11 cellular contexts compared by ENCODE assay signal in the genomic region with DNA sequence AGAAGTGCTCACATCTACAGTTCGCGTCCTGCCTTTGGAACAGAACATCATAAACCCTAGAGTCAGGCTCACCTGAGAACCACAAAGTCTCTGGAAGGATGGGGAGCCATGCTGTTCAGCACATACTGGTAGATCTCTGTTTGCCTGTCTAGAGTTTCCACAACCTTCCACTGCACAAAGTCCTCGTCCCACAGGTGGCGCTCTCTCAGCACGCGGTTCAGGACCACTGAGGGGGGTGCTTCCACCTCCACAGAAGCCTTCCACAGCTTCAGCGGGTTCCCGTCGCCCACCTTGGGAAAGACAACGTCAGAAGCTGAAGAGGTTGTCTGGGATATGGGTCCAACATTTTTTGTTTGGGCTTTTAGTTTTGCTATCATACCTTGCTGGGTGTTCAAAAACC.
DNase-seq lines count a peak whose midpoint lies in the region; ATAC-seq, FAIRE-seq and TF ChIP-seq lines count a peak whose summit lies in the region.
"Had no signal": no experiment of that assay in that cellular context is flagged by ENCODE, and none has a peak within 500 bp of the region (broad histone marks: within the 10 kb centered on the region; RNA-seq: fewer than 3 reads in every experiment).

No MANE protein-coding gene starts in this region.

- H3K4me1 Mint-ChIP-seq in H9 (no peaks in the 10 kb centered on the region), neural crest cell (no peaks in the 10 kb centered on the region)
- H3K4me1 Mint-ChIP-seq: activated CD4-positive, alpha-beta T cell treated with anti-CD3 and anti-CD28 coated beads, Interleukin-2, amount 10 ng/mL, durations not matched to agents 7 days and 5 days had no signal

- H3K27ac ChIP-seq in H9 (ENCODE audit: insufficient read length, low read depth, low read length) (no peak overlapping the region), GM12878 (ENCODE audit: control insufficient read depth, insufficient read depth) (peak overlapping the region; percentile 91), Peyer's patch (peak overlapping the region in 1 of 4 donors; percentile 53)

- in situ Hi-C loops in GM12878 (cut with MboI): no loop called here

- H3K23ac ChIP-seq in H9 (ENCODE audit: insufficient read length, low read depth, low read length): no peak overlapping the region

- H3K27me3 ChIP-seq in H9 (ENCODE audit: insufficient read depth, low read length) (0 out of 2 replicates have a peak, but pooled peaks cover 2% of the 10 kb centered on the region), GM12878 (replicated peaks in 1 of 2; ENCODE audit: control insufficient read depth in 2 of 2, insufficient read depth in 2 of 2, low read length in 1 of 2) (no peaks in the 10 kb centered on the region), Peyer's patch (no peaks in the 10 kb centered on the region)

- H3K36me3 Mint-ChIP-seq in H9 (ENCODE audit: insufficient read depth in 1 of 3, low read depth in 3 of 3) (peaks cover 0 to 7% (median 0%) of the 10 kb centered on the region in 3 experiments; a peak in 2 of 7 replicates), neural crest cell (ENCODE audit: low read depth) (peaks cover 36% of the 10 kb centered on the region)
- H3K36me3 Mint-ChIP-seq: naive B cell had no signal

- no peaks in the 10 kb centered on the region for H3K23me2 ChIP-seq in H9 (ENCODE audit: insufficient read length, low read depth, low read length, poor library complexity, severe bottlenecking)

- H2BK12ac ChIP-seq in H9 (ENCODE audit: insufficient read length, low read depth, low read length): no peak overlapping the region

- RAD21 ChIA-PET in GM12878 (lab: Charles Lee; ENCODE audit: unreplicated experiment): interaction anchor here (1.0 to 6.9 kb wide), 21 partner anchors 10 to 619 kb away, joined by 3 to 80 read pairs (median 6); no protein-coding TSS in a partner anchor

- no peaks in the 10 kb centered on the region for H4K20me1 ChIP-seq in H9 (ENCODE audit: control insufficient read depth, insufficient read depth, insufficient read length)
- H4K20me1 ChIP-seq in GM12878 (ENCODE audit: control insufficient read depth, insufficient read depth): no peaks in the 10 kb centered on the region

- no peaks in the 10 kb centered on the region for H3K9me3 Mint-ChIP-seq in H9
- H3K9me3 Mint-ChIP-seq in neural crest cell: no peaks in the 10 kb centered on the region
- H3K9me3 Mint-ChIP-seq: activated CD4-positive, alpha-beta T cell treated with anti-CD3 and anti-CD28 coated beads, Interleukin-2, amount 10 ng/mL, durations not matched to agents 7 days and 5 days had no signal

- H3K4me1 ChIP-seq in H9 (ENCODE audit: insufficient read depth, low read length) (no peaks in the 10 kb centered on the region), GM12878 (ENCODE audit: control insufficient read depth, insufficient read depth, low read length) (peaks cover 60% of the 10 kb centered on the region), Peyer's patch (peaks cover 0 to 34% (median 8%) of the 10 kb centered on the region in 4 donors)

- no peaks in the 10 kb centered on the region for H3K79me2 ChIP-seq in H9 (ENCODE audit: insufficient read depth, low read length)
- peaks cover 3% of the 10 kb centered on the region for H3K79me2 ChIP-seq in GM12878 (ENCODE audit: control insufficient read depth, insufficient read depth, low read length)

- peaks cover 8 to 29% of the 10 kb centered on the region in 2 experiments for H3K36me3 ChIP-seq in GM12878 (ENCODE audit: control insufficient read depth in 2 of 2, insufficient read depth in 2 of 2, low read length in 1 of 2)
- peaks cover 0 to 40% (median 0%) of the 10 kb centered on the region in 3 donors for H3K36me3 ChIP-seq in Peyer's patch

- DNase-seq in GM10248 (ENCODE audit: extremely low spot score) (peak; percentile 50), H9 (peak; percentile 52), GM12878 (ENCODE audit: low read depth, low spot score) (no peak), neural crest cell (ENCODE audit: low read depth, low spot score) (no peak), NCI-H1105 treated with DMSO at 0.1 percent for 48 hours (lab: John Stamatoyannopoulos, UW) (no peak), MV-4-11 (lab: John Stamatoyannopoulos, UW) (no peak), Peyer's patch (no peak)
- DNase-seq: activated CD4-positive, alpha-beta T cell treated with anti-CD3 and anti-CD28 coated beads, Interleukin-2, amount 10 ng/mL, durations not matched to agents 7 days and 5 days; naive B cell had no signal

- peak; percentile 70 for FAIRE-seq in GM12878 (lab: Jason Lieb, UNC)
- FAIRE-seq: colon had no signal

- no peaks in the 10 kb centered on the region for H3K79me1 ChIP-seq in H9 (ENCODE audit: insufficient read depth, low read depth, low read length, poor library complexity, severe bottlenecking)

- no peak overlapping the region for H2AK5ac ChIP-seq in H9 (ENCODE audit: insufficient read length, low read length)

- TF ChIP-seq RAD21 in GM12878 (IDR thresholded peaks at IDR 0.05; ENCODE audit: insufficient read depth, low read depth, low read length): peak; percentile 60

- ATAC-seq in GM12878 (peak; percentile 73), GM18517 (IDR thresholded peaks at IDR 0.05; ENCODE audit: unreplicated experiment) (no peak)

- H4K5ac ChIP-seq in H9 (ENCODE audit: insufficient read length, low read depth, low read length): no peak overlapping the region

- H3K27me3 Mint-ChIP-seq in H9 (ENCODE audit: low read depth) (no peaks in the 10 kb centered on the region), neural crest cell (ENCODE audit: low read depth) (no peaks in the 10 kb centered on the region)

- WGBS in H9 (ENCODE audit: extremely low coverage, insufficient read length, low lambda C conversion rate): no CpG with 5 or more reads among the region's 10 CpGs
- WGBS in GM12878 (ENCODE audit: insufficient coverage, insufficient replicate concordance, low lambda C conversion rate, missing lambda C conversion rate): 0% methylated on average over 10 of the region's 10 CpGs

- POLR2A ChIA-PET in GM10248 (lab: Yijun Ruan, JAX) (no interaction called here), GM12878 (lab: Charles Lee) (interaction anchor here (1.0 to 7.2 kb wide), 9 partner anchors 36 to 95 kb away, joined by 3 to 62 read pairs (median 4); no protein-coding TSS in a partner anchor)

- H2BK120ac ChIP-seq in H9 (ENCODE audit: low read depth, low read length, poor library complexity, severe bottlenecking): no peak overlapping the region

- H2AFZ ChIP-seq in H9 (ENCODE audit: low read length): no peak overlapping the region
- peak overlapping the region; percentile 88 for H2AFZ ChIP-seq in GM12878 (ENCODE audit: control insufficient read depth, low read depth, low read length)

- no peak overlapping the region for H2BK20ac ChIP-seq in H9 (ENCODE audit: low read depth, low read length, poor library complexity, severe bottlenecking)

- SMC1A ChIA-PET in GM12878 (lab: Charles Lee; ENCODE audit: uncharacterized antibody, unreplicated experiment): interaction anchor here (0.8 to 7.6 kb wide), 24 partner anchors 10 to 614 kb away, joined by 3 to 95 read pairs (median 6); no protein-coding TSS in a partner anchor

- H4K91ac ChIP-seq in H9 (ENCODE audit: insufficient read length, low read depth, low read length): no peak overlapping the region

- no peak overlapping the region; a peak in 1 of 7 replicates for H3K27ac Mint-ChIP-seq in H9
- no peak overlapping the region for H3K27ac Mint-ChIP-seq in neural crest cell (ENCODE audit: unreplicated experiment)
- H3K27ac Mint-ChIP-seq: activated CD4-positive, alpha-beta T cell treated with anti-CD3 and anti-CD28 coated beads, Interleukin-2, amount 10 ng/mL, durations not matched to agents 7 days and 5 days had no signal

- TF ChIP-seq CTCF in GM10248 (IDR thresholded peaks at IDR 0.05; ENCODE audit: control extremely low read depth, extremely low read depth, low read depth, missing control alignments) (peak; percentile 44), H9 (conservative IDR thresholded peaks at IDR 0.05) (peak; percentile 67), GM12878 (IDR thresholded peaks at IDR 0.05 in 2 of 3, conservative IDR thresholded peaks at IDR 0.05 in 1 of 3; ENCODE audit: control insufficient read depth in 2 of 3, extremely low read depth in 1 of 3, insufficient read depth in 1 of 3, low read depth in 3 of 3, low read length in 3 of 3) (peak; percentile 69 to 76 (median 75)), neural crest cell (conservative IDR thresholded peaks at IDR 0.05) (peak; percentile 20), Peyer's patch (IDR thresholded peaks at IDR 0.05) (no peak)

- peak; percentile 50 for TF ChIP-seq POLR2A in GM12878 (IDR thresholded peaks at IDR 0.05; ENCODE audit: low read depth, low read length)
- TF ChIP-seq POLR2A in Peyer's patch (IDR thresholded peaks at IDR 0.05): no peak

- H3K14ac ChIP-seq in H9 (ENCODE audit: insufficient read depth, low read length): no peak overlapping the region

- H3K4ac ChIP-seq in H9 (ENCODE audit: low read depth, low read length): no peak overlapping the region

- H4K8ac ChIP-seq in H9 (replicated peaks; ENCODE audit: insufficient read length, low read depth, low read length): no peak overlapping the region

- no peak overlapping the region for H3K56ac ChIP-seq in H9 (ENCODE audit: insufficient read length, low read depth, low read length)

- intact Hi-C loops in GM12878 (cut with micrococcal nuclease; ENCODE audit: unreplicated experiment): loop anchor here (2.0 to 10.0 kb wide), 4 partner anchors 37 to 432 kb away; no protein-coding TSS in a partner anchor

- H3K4me3 ChIP-seq in GM12878 (peak overlapping the region; percentile 24; the same call in 1 of the 2 replicates), Peyer's patch (no peak overlapping the region)

- no peak overlapping the region for H3K4me2 ChIP-seq in H9 (ENCODE audit: insufficient read depth, insufficient read length, low read length)
- peak overlapping the region; percentile 90 for H3K4me2 ChIP-seq in GM12878 (ENCODE audit: control insufficient read depth, insufficient read depth)

- H3K9me3 ChIP-seq in H9 (ENCODE audit: control insufficient read depth, low read depth, low read length) (no peaks in the 10 kb centered on the region), GM12878 (replicated peaks; ENCODE audit: control insufficient read depth, insufficient read depth, low read length) (no peaks in the 10 kb centered on the region), Peyer's patch (no peaks in the 10 kb centered on the region)

- no peak overlapping the region for H2BK5ac ChIP-seq in H9 (ENCODE audit: insufficient read length, low read length)

- H3K4me3 Mint-ChIP-seq in H9 (no peak overlapping the region), neural crest cell (no peak overlapping the region)
- H3K4me3 Mint-ChIP-seq: activated CD4-positive, alpha-beta T cell treated with anti-CD3 and anti-CD28 coated beads, Interleukin-2, amount 10 ng/mL, durations not matched to agents 7 days and 5 days had no signal

- H3K18ac ChIP-seq in H9 (ENCODE audit: insufficient read length, low read depth, low read length): no peak overlapping the region

- TF ChIP-seq EP300 in GM12878 (IDR thresholded peaks at IDR 0.05; ENCODE audit: borderline replicate concordance in 1 of 2, control insufficient read depth in 1 of 2, low read depth in 2 of 2, low read length in 2 of 2): no peak

- no peak overlapping the region for H3T11ph ChIP-seq in H9 (ENCODE audit: low read length)

- CTCF ChIA-PET in GM10248 (lab: Yijun Ruan, JAX): interaction anchor here (1.0 to 2.9 kb wide), 14 partner anchors 10 to 86 kb away, joined by 3 to 10 read pairs (median 4); no protein-coding TSS in a partner anchor
- CTCF ChIA-PET in GM12878 (lab: Yijun Ruan, JAX): interaction anchor here (0.7 to 5.7 kb wide), 30 partner anchors 9 to 615 kb away, joined by 3 to 52 read pairs (median 7); no protein-coding TSS in a partner anchor

- H2BK15ac ChIP-seq in H9 (ENCODE audit: low read depth, low read length): no peak overlapping the region

- no TSS peak for BruUV-seq in GM12878 (replicated peaks; lab: Mats Ljungman, UMichigan)

- H3K9ac ChIP-seq in H9 (ENCODE audit: extremely low read depth, insufficient read length, low read length) (no peak overlapping the region), GM12878 (ENCODE audit: control insufficient read depth, insufficient read depth, low read length) (peak overlapping the region; percentile 77)

Comparison
In these comparisons a context has a peak if more than half of its experiments do, and no peak if none do; other contexts are left out.
1. DNase-seq: peak in GM10248 (single experiment) and H9 (single experiment); none in GM12878 (single experiment), neural crest cell (single experiment), NCI-H1105 treated with DMSO at 0.1 percent for 48 hours (single experiment), MV-4-11 (single experiment) and Peyer's patch (0 of 3).
2. CTCF ChIP-seq: peak in GM10248 (single experiment), H9 (single experiment), GM12878 (3 of 3) and neural crest cell (single experiment); none in Peyer's patch (0 of 6).